In the genomic region with DNA sequence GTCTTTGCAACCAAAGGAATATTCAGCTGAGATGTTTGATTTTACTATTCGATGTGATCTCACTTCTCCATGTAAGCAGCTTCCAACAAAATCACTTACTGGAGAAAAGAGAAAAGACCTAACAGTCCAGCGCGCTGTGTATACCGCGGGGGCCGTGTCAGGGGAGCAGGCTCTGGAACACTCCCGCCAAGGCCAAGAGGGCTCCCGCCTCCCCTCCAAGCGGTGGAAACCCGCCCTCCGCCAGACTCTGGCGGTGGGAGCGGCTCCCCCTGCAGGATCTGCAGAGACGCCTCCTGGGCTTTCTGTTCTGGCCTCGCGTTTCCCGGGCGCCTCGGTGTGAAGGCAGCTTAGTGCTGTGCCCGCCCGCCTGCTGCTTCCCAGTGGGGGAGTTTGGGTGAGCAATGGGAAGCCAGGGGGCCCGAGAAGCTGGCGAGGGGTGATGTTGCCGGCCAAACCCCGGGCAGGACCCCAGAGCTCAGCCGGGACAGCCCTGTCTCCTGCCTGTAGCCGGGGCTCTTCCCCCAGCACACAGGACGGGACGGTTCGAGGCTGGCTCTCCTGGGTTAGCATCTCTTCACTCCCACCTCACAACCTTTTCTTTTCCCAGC, we compare ENCODE assay signal across 8 cellular contexts. TPM values are rescaled to one million over a fixed set of nuclear protein-coding genes. Genes with fewer than 3 reads are reported as not detected.
A peak's percentile ranks its signal among the peaks of the same experiment; 100 is the strongest.
DNase-seq lines count a peak whose midpoint lies in the region; ATAC-seq and TF ChIP-seq lines count a peak whose summit lies in the region.

No MANE protein-coding gene starts in this region.

- no peaks in the 10 kb centered on the region for H3K36me3 ChIP-seq in BE2C

- H3K4me1 ChIP-seq in BE2C = peaks cover 2% of the 10 kb centered on the region; the same call in 1 of the 2 replicates

- DNase-seq in BE2C = peak; percentile 91
- peak; percentile 48 for DNase-seq in GOT3 (lab: John Stamatoyannopoulos, UW)
- DNase-seq in NCI-H345 (lab: John Stamatoyannopoulos, UW) = peak; percentile 37
- peak; percentile 35 to 54 for DNase-seq in activated CD4-positive, alpha-beta T cell treated with anti-CD3 and anti-CD28 coated beads for 24 hours (ENCODE audit: low read depth in 2 of 2)
- DNase-seq in cerebellar cortex (ENCODE audit: low spot score) = peak; percentile 71
- peak; percentile 71 for DNase-seq in kidney tubule cell (ENCODE audit: low spot score)
- DNase-seq in stimulated activated CD4-positive, alpha-beta T cell treated with anti-CD3 and anti-CD28 coated beads, Interleukin-1b, Interleukin-23, amount 100 ng/mL, for 1 hour (ENCODE audit: low read depth in 2 of 2) = peak; percentile 7 to 29

- peak; percentile 84 for TF ChIP-seq CTCF in BE2C (IDR thresholded peaks at IDR 0.05; ENCODE audit: low read depth, low read length)

- H3K27me3 ChIP-seq in BE2C = no peaks in the 10 kb centered on the region

- H3K4me3 ChIP-seq in BE2C (ENCODE audit: low read depth, low read length) = peak overlapping the region; percentile 33

- no peaks in the 10 kb centered on the region for H3K9me3 ChIP-seq in BE2C

- ATAC-seq in HG03571 (IDR thresholded peaks at IDR 0.05; ENCODE audit: unreplicated experiment) = no peak

RNA-seq across cellular contexts. Expression of gene CHST14, which starts 36.3 kb away (rescaled TPM):
- polyA plus RNA-seq in BE2C (2012; ENCODE audit: insufficient read depth, insufficient read length, low read depth) = 41.6 TPM

RNA-seq across cellular contexts. Expression of gene CCDC32, which starts 57.8 kb away (rescaled TPM):
- polyA plus RNA-seq in BE2C (2012; ENCODE audit: insufficient read depth, insufficient read length, low read depth) = 20.3 TPM

Comparison
In these comparisons a context has a peak if more than half of its experiments do, and no peak if none do; other contexts are left out.
1. DNase-seq: peak in every context shown above with its lines; median percentile 91 in BE2C; 71 in cerebellar cortex; 71 in kidney tubule cell; 48 in GOT3; 44 in activated CD4-positive, alpha-beta T cell treated with anti-CD3 and anti-CD28 coated beads for 24 hours; 37 in NCI-H345; 18 in stimulated activated CD4-positive, alpha-beta T cell treated with anti-CD3 and anti-CD28 coated beads, Interleukin-1b, Interleukin-23, amount 100 ng/mL, for 1 hour.